Comparison of ENCODE assay signal across 22 cellular contexts in the genomic region with DNA sequence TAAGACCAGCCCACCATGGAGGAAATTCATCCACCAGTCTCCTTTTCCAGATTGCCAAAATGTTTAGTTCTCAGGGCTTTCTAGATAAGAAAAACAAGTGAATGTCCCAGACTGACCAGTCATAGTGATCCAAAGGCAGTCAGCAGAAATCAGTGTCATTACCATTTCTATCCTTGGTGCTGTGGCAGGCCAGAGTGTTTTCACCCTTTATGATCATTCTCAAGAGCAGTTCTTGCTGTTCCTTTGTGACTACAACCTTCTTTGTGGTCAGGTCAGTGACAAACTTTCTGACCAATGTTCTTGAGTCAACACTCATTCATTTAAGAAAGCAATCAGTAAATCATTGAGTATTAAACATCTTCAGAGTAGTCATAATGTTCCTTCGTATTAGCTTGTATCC. TPM values are rescaled to one million over a fixed set of nuclear protein-coding genes. Genes with fewer than 3 reads are reported as not detected.
DNase-seq lines count a peak whose midpoint lies in the region; ATAC-seq and FAIRE-seq lines count a peak whose summit lies in the region.
"Had no signal": no experiment of that assay in that cellular context is flagged by ENCODE, and none has a peak within 500 bp of the region (broad histone marks: within the 10 kb centered on the region; RNA-seq: fewer than 3 reads in every experiment).

No MANE protein-coding gene starts in this region.

- no peaks in the 10 kb centered on the region for H3K9me3 Mint-ChIP-seq in activated naive CD8-positive, alpha-beta T cell treated with anti-CD3 and anti-CD28 coated beads, Interleukin-2, amount 50 U/mL, for 24 hours
- H3K9me3 Mint-ChIP-seq in activated naive CD8-positive, alpha-beta T cell treated with anti-CD3 and anti-CD28 coated beads for 36 hours = no peaks in the 10 kb centered on the region
- H3K9me3 Mint-ChIP-seq: CD4-positive, CD25-positive, alpha-beta regulatory T cell; H9 had no signal

- peak; percentile 28 for ATAC-seq in activated naive CD8-positive, alpha-beta T cell treated with anti-CD3 and anti-CD28 coated beads, Interleukin-2, amount 50 U/mL, for 24 hours

- FAIRE-seq in RCC 7860 (lab: Jason Lieb, UNC) = peak; percentile 72
- FAIRE-seq: GM18507 had no signal

- DNase-seq in activated naive CD8-positive, alpha-beta T cell treated with anti-CD3 and anti-CD28 coated beads, Interleukin-2, amount 50 U/mL, for 24 hours = no peak
- DNase-seq in activated naive CD8-positive, alpha-beta T cell treated with anti-CD3 and anti-CD28 coated beads for 36 hours = no peak
- DNase-seq in RCC 7860 (ENCODE audit: low spot score) = peak; percentile 50
- DNase-seq in kidney tubule cell (ENCODE audit: low spot score) = peak; percentile 77
- DNase-seq in Ammon's horn (ENCODE audit: low spot score) = no peak
- DNase-seq in LoVo (ENCODE audit: low spot score) = no peak
- DNase-seq in NCI-H2107 treated with DMSO at 0.1 percent for 48 hours (lab: John Stamatoyannopoulos, UW; ENCODE audit: unreplicated experiment) = no peak
- DNase-seq: CD4-positive, CD25-positive, alpha-beta regulatory T cell; DMS153; H9; Karpas-422; MV-4-11; NCI-H1105 treated with DMSO at 0.1 percent for 48 hours; NCI-H146; NCI-H1930; NCI-H2107; NCI-H446; NCI-H524 treated with DMSO at 0.1 percent for 48 hours; NCI-H774; Right ventricle myocardium superior; RPMI8226 had no signal

- H3K27ac Mint-ChIP-seq in activated naive CD8-positive, alpha-beta T cell treated with anti-CD3 and anti-CD28 coated beads, Interleukin-2, amount 50 U/mL, for 24 hours = no peak overlapping the region
- H3K27ac Mint-ChIP-seq in activated naive CD8-positive, alpha-beta T cell treated with anti-CD3 and anti-CD28 coated beads for 36 hours = no peak overlapping the region
- H3K27ac Mint-ChIP-seq: CD4-positive, CD25-positive, alpha-beta regulatory T cell; H9 had no signal

- peaks cover 13% of the 10 kb centered on the region for H3K27me3 Mint-ChIP-seq in activated naive CD8-positive, alpha-beta T cell treated with anti-CD3 and anti-CD28 coated beads, Interleukin-2, amount 50 U/mL, for 24 hours
- peaks cover 6% of the 10 kb centered on the region for H3K27me3 Mint-ChIP-seq in activated naive CD8-positive, alpha-beta T cell treated with anti-CD3 and anti-CD28 coated beads for 36 hours

- H3K4me3 Mint-ChIP-seq in activated naive CD8-positive, alpha-beta T cell treated with anti-CD3 and anti-CD28 coated beads, Interleukin-2, amount 50 U/mL, for 24 hours = no peak overlapping the region
- H3K4me3 Mint-ChIP-seq in activated naive CD8-positive, alpha-beta T cell treated with anti-CD3 and anti-CD28 coated beads for 36 hours = no peak overlapping the region
- H3K4me3 Mint-ChIP-seq: CD4-positive, CD25-positive, alpha-beta regulatory T cell; H9 had no signal

- H3K36me3 Mint-ChIP-seq in activated naive CD8-positive, alpha-beta T cell treated with anti-CD3 and anti-CD28 coated beads, Interleukin-2, amount 50 U/mL, for 24 hours (ENCODE audit: low read depth) = no peaks in the 10 kb centered on the region
- no peaks in the 10 kb centered on the region for H3K36me3 Mint-ChIP-seq in activated naive CD8-positive, alpha-beta T cell treated with anti-CD3 and anti-CD28 coated beads for 36 hours
- H3K36me3 Mint-ChIP-seq: CD4-positive, CD25-positive, alpha-beta regulatory T cell had no signal

- no peaks in the 10 kb centered on the region for H3K4me1 Mint-ChIP-seq in activated naive CD8-positive, alpha-beta T cell treated with anti-CD3 and anti-CD28 coated beads, Interleukin-2, amount 50 U/mL, for 24 hours
- H3K4me1 Mint-ChIP-seq in activated naive CD8-positive, alpha-beta T cell treated with anti-CD3 and anti-CD28 coated beads for 36 hours = no peaks in the 10 kb centered on the region
- H3K4me1 Mint-ChIP-seq: CD4-positive, CD25-positive, alpha-beta regulatory T cell had no signal

RNA-seq across cellular contexts. Expression of a gene that starts 7.3 kb away (rescaled TPM):
- 10 to 100 TPM; 66.1 to 69.4 TPM for total RNA-seq in activated naive CD8-positive, alpha-beta T cell treated with anti-CD3 and anti-CD28 coated beads for 36 hours

Comparison
In these comparisons a context has a peak if more than half of its experiments do, and no peak if none do; other contexts are left out.
1. DNase-seq: peak in RCC 7860 (single experiment) and kidney tubule cell (single experiment); none in activated naive CD8-positive, alpha-beta T cell treated with anti-CD3 and anti-CD28 coated beads, Interleukin-2, amount 50 U/mL, for 24 hours (single experiment), activated naive CD8-positive, alpha-beta T cell treated with anti-CD3 and anti-CD28 coated beads for 36 hours (single experiment), Ammon's horn (single experiment), LoVo (single experiment) and NCI-H2107 treated with DMSO at 0.1 percent for 48 hours (single experiment).